Comparison of ENCODE assay signal across 22 cellular contexts in the genomic region with DNA sequence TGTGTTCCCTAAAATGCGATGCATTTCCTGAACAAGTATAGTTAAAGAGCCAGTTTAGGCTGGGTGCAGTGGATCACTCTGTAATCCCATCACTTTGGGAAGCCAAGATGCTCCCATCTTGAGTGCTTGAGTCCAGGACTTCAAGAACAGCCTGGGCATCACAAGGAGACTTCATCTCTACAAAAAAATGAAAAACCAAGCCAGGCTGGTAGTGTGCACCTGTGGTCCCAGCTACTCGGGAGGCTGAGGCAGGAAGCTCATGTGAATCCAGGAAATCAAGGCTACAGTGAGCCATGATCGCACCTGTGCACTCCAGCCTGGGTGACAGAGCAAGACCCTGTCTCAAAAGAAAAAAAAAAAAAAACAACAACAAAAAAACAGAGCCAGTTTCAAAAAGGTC.
"Had no signal": no experiment of that assay in that cellular context is flagged by ENCODE, and none has a peak within 500 bp of the region (broad histone marks: within the 10 kb centered on the region; RNA-seq: fewer than 3 reads in every experiment).

No MANE protein-coding gene starts in this region.

- H3K9ac ChIP-seq: KMS-11 had no signal

- H3K4me3 ChIP-seq: breast epithelium, PC-9 had no signal

- H3K4me1 ChIP-seq: breast epithelium had no signal

- H3K4me3 Mint-ChIP-seq: activated B cell treated with CpG ODN at 0.5 μM for 24 hours; activated CD4-positive, alpha-beta memory T cell treated with anti-CD3 and anti-CD28 coated beads, Interleukin-2, amount 10 ng/mL, durations not matched to agents 7 days and 5 days; activated naive CD4-positive, alpha-beta T cell treated with anti-CD3 and anti-CD28 coated beads, Interleukin-2, amount 10 ng/mL, durations not matched to agents 7 days and 5 days; activated T-cell treated with anti-CD3 and anti-CD28 coated beads, Interleukin-2, amount 50 U/mL, for 72 hours; T-helper 17 cell had no signal

- H3K27me3 Mint-ChIP-seq: activated B cell treated with CpG ODN at 0.5 μM for 24 hours; activated CD4-positive, alpha-beta memory T cell treated with anti-CD3 and anti-CD28 coated beads, Interleukin-2, amount 10 ng/mL, durations not matched to agents 7 days and 5 days; activated naive CD4-positive, alpha-beta T cell treated with anti-CD3 and anti-CD28 coated beads, Interleukin-2, amount 10 ng/mL, durations not matched to agents 7 days and 5 days; T-helper 17 cell had no signal

- H3K4me2 ChIP-seq: KMS-11, PC-9 had no signal

- DNase-seq: activated B cell treated with CpG ODN at 0.5 μM for 24 hours; activated CD4-positive, alpha-beta memory T cell treated with anti-CD3 and anti-CD28 coated beads, Interleukin-2, amount 10 ng/mL, durations not matched to agents 7 days and 5 days; activated CD4-positive, alpha-beta T cell treated with anti-CD3 and anti-CD28 coated beads for 1 hour; activated CD4-positive, alpha-beta T cell treated with anti-CD3 and anti-CD28 coated beads, Interleukin-2, amount 50 U/mL, for 1 hour; activated gamma-delta T cell treated with Interleukin-2 at 50 U/mL for 16 hours; activated naive CD4-positive, alpha-beta T cell treated with anti-CD3 and anti-CD28 coated beads, Interleukin-2, amount 10 ng/mL, durations not matched to agents 7 days and 5 days; activated T-cell treated with anti-CD3 and anti-CD28 coated beads, Interleukin-2, amount 50 U/mL, for 72 hours; aorta; caudate nucleus; NCI-H1092; NCI-H1436; NCI-H187; NCI-H2081 treated with DMSO at 0.1 percent for 48 hours; NCI-H446; NCI-H524; PC-9; SHP77 treated with DMSO at 0.1 percent for 48 hours; T-helper 17 cell; T1000 had no signal

- H3K9me3 Mint-ChIP-seq: activated B cell treated with CpG ODN at 0.5 μM for 24 hours; activated CD4-positive, alpha-beta memory T cell treated with anti-CD3 and anti-CD28 coated beads, Interleukin-2, amount 10 ng/mL, durations not matched to agents 7 days and 5 days; activated naive CD4-positive, alpha-beta T cell treated with anti-CD3 and anti-CD28 coated beads, Interleukin-2, amount 10 ng/mL, durations not matched to agents 7 days and 5 days; activated T-cell treated with anti-CD3 and anti-CD28 coated beads, Interleukin-2, amount 50 U/mL, for 72 hours; activated T-helper 2 cell treated with anti-CD3 and anti-CD28 coated beads, Interferon-gamma antibody, Interleukin-2, Interleukin-4, amounts not matched to agents 10 μg/mL and 5 μg/mL and 100 μg/mL, durations not matched to agents 14 hours and 24 hours and 36 hours had no signal

- H3K27me3 ChIP-seq: breast epithelium had no signal

- H3K27ac ChIP-seq: breast epithelium, KMS-11, PC-9 had no signal

- H3K9me3 ChIP-seq: breast epithelium had no signal

- H2AFZ ChIP-seq: PC-9 had no signal

- H3K27ac Mint-ChIP-seq: activated CD4-positive, alpha-beta memory T cell treated with anti-CD3 and anti-CD28 coated beads, Interleukin-2, amount 10 ng/mL, durations not matched to agents 7 days and 5 days; activated naive CD4-positive, alpha-beta T cell treated with anti-CD3 and anti-CD28 coated beads, Interleukin-2, amount 10 ng/mL, durations not matched to agents 7 days and 5 days; activated T-cell treated with anti-CD3 and anti-CD28 coated beads, Interleukin-2, amount 50 U/mL, for 72 hours; activated T-helper 2 cell treated with anti-CD3 and anti-CD28 coated beads, Interferon-gamma antibody, Interleukin-2, Interleukin-4, amounts not matched to agents 10 μg/mL and 5 μg/mL and 100 μg/mL, durations not matched to agents 14 hours and 24 hours and 36 hours; T-helper 17 cell had no signal

- H3K4me1 Mint-ChIP-seq: activated CD4-positive, alpha-beta memory T cell treated with anti-CD3 and anti-CD28 coated beads, Interleukin-2, amount 10 ng/mL, durations not matched to agents 7 days and 5 days; activated naive CD4-positive, alpha-beta T cell treated with anti-CD3 and anti-CD28 coated beads, Interleukin-2, amount 10 ng/mL, durations not matched to agents 7 days and 5 days had no signal

- ATAC-seq: activated T-cell treated with anti-CD3 and anti-CD28 coated beads, Interleukin-2, amount 50 U/mL, for 72 hours; T-helper 17 cell had no signal
